Comparison of ENCODE assay signal across 17 cellular contexts in genomic region chr6:31138982-31139381, GRCh38. TPM values are rescaled to one million over a fixed set of nuclear protein-coding genes. Genes with fewer than 3 reads are reported as not detected.
DNase-seq lines count a peak whose midpoint lies in the region; ATAC-seq, FAIRE-seq and TF ChIP-seq lines count a peak whose summit lies in the region.
"Had no signal": no experiment of that assay in that cellular context is flagged by ENCODE, and none has a peak within 500 bp of the region (broad histone marks: within the 10 kb centered on the region; RNA-seq: fewer than 3 reads in every experiment).

Gene PSORS1C2 (minus strand): TSS chr6:31139066. CDS start chr6:31139026, 40 bp downstream.

- H3K36me3 Mint-ChIP-seq in immature natural killer cell = peaks cover 0 to 4% (median 0%) of the 10 kb centered on the region in 3 donors
- H3K36me3 Mint-ChIP-seq in activated CD4-positive, alpha-beta T cell treated with anti-CD3 and anti-CD28 coated beads, Interleukin-2, amount 10 ng/mL, durations not matched to agents 7 days and 5 days (ENCODE audit: low read depth) = no peaks in the 10 kb centered on the region

- peak within 1 kb of the TSS; percentile 72 for H3K9ac ChIP-seq in adipocyte (ENCODE audit: low read length)

- no peak for TF ChIP-seq EP300 in A549 (IDR thresholded peaks at IDR 0.05)

- peak within 1 kb of the TSS in 1 of 6 donors; percentile 88 for H3K27ac Mint-ChIP-seq in immature natural killer cell
- no peak within 1 kb of the TSS for H3K27ac Mint-ChIP-seq in activated CD4-positive, alpha-beta T cell treated with anti-CD3 and anti-CD28 coated beads, Interleukin-2, amount 10 ng/mL, durations not matched to agents 7 days and 5 days
- H3K27ac Mint-ChIP-seq: progenitor cell of endocrine pancreas had no signal

- CTCF ChIA-PET in A549 (lab: Yijun Ruan, JAX) = interaction anchor here (0.6 to 5.1 kb wide), 10 partner anchors 8 to 411 kb away, joined by 3 to 70 read pairs (median 6); partner anchors contain the start of gene TCF19
- CTCF ChIA-PET in activated CD4-positive, alpha-beta T cell treated with anti-CD3 and anti-CD28 coated beads, Interleukin-2, amount 10 ng/mL, durations not matched to agents 7 days and 5 days (lab: Charles Lee) = interaction anchor here (0.8 to 1.9 kb wide), 7 partner anchors 14 to 228 kb away, joined by 3 to 7 read pairs (median 3); no protein-coding TSS in a partner anchor

- peaks cover 10% of the 10 kb centered on the region; the same call in 2 of the 3 replicates for H3K4me1 ChIP-seq in A549
- H3K4me1 ChIP-seq in adipocyte (ENCODE audit: control insufficient read depth, insufficient read depth, low read length) = peaks cover 12% of the 10 kb centered on the region
- H3K4me1 ChIP-seq in pancreas = no peaks in the 10 kb centered on the region

- FAIRE-seq in A549 (lab: Jason Lieb, UNC) = no peak
- no peak for FAIRE-seq in pancreas (lab: Jason Lieb, UNC)

- H3K4me3 ChIP-seq in A549 = no peak within 1 kb of the TSS
- no peak within 1 kb of the TSS for H3K4me3 ChIP-seq in adipocyte (ENCODE audit: low read length)
- H3K4me3 ChIP-seq in pancreas = no peak within 1 kb of the TSS

- TF ChIP-seq POLR2A in A549 (IDR thresholded peaks at IDR 0.05; ENCODE audit: low read length) = no peak

- H3K4me2 ChIP-seq in A549 = peak within 1 kb of the TSS; percentile 63

- H3K27ac ChIP-seq in A549 (peak within 1 kb of the TSS; percentile 32 to 76; a peak in 4 of 6 replicates), pancreas (no peak within 1 kb of the TSS)

- TF ChIP-seq CTCF in A549 (IDR thresholded peaks at IDR 0.05) (no peak), pancreas (IDR thresholded peaks at IDR 0.05) (no peak)

- peaks cover 6 to 7% of the 10 kb centered on the region in 2 donors for H3K4me1 Mint-ChIP-seq in immature natural killer cell
- H3K4me1 Mint-ChIP-seq in activated CD4-positive, alpha-beta T cell treated with anti-CD3 and anti-CD28 coated beads, Interleukin-2, amount 10 ng/mL, durations not matched to agents 7 days and 5 days = peaks cover 6% of the 10 kb centered on the region

- WGBS in A549 (ENCODE audit: missing lambda C conversion rate) = 86% methylated on average over 4 of the region's 4 CpGs
- WGBS in pancreas, 2 donors = 77% methylated on average over 4 of the region's 4 CpGs

- TF ChIP-seq RAD21 in A549 (conservative IDR thresholded peaks at IDR 0.05 in 1 of 2, IDR thresholded peaks at IDR 0.05 in 1 of 2) = no peak

- peak within 1 kb of the TSS in 3 of 5 donors; percentile 77 to 92 (median 78) for H3K4me3 Mint-ChIP-seq in immature natural killer cell
- no peak within 1 kb of the TSS for H3K4me3 Mint-ChIP-seq in activated CD4-positive, alpha-beta T cell treated with anti-CD3 and anti-CD28 coated beads, Interleukin-2, amount 10 ng/mL, durations not matched to agents 7 days and 5 days

- H3K27me3 Mint-ChIP-seq in immature natural killer cell (ENCODE audit: low read depth in 3 of 3) = no peaks in the 10 kb centered on the region
- H3K27me3 Mint-ChIP-seq in activated CD4-positive, alpha-beta T cell treated with anti-CD3 and anti-CD28 coated beads, Interleukin-2, amount 10 ng/mL, durations not matched to agents 7 days and 5 days = no peaks in the 10 kb centered on the region

- H3K9me3 ChIP-seq in A549 (no peaks in the 10 kb centered on the region), adipocyte (ENCODE audit: control insufficient read depth, low read length) (no peaks in the 10 kb centered on the region), pancreas (no peaks in the 10 kb centered on the region)

- no peak for ATAC-seq in A549
- ATAC-seq in pancreas = no peak
- ATAC-seq in GM18520 (IDR thresholded peaks at IDR 0.05; ENCODE audit: unreplicated experiment) = no peak

- H3K9me3 Mint-ChIP-seq in immature natural killer cell = no peaks in the 10 kb centered on the region
- H3K9me3 Mint-ChIP-seq in activated CD4-positive, alpha-beta T cell treated with anti-CD3 and anti-CD28 coated beads, Interleukin-2, amount 10 ng/mL, durations not matched to agents 7 days and 5 days = no peaks in the 10 kb centered on the region

- intact Hi-C loops in pancreas (cut with DNase I) = loop anchor here in 2 of 3 donors (2.0 to 5.0 kb wide), 2 partner anchors 54 to 238 kb away; no protein-coding TSS in a partner anchor

- H3K27me3 ChIP-seq in adipocyte (replicated peaks; ENCODE audit: control insufficient read depth, insufficient read depth, low read length) = peaks cover 3% of the 10 kb centered on the region
- H3K27me3 ChIP-seq in pancreas = no peaks in the 10 kb centered on the region

- POLR2A ChIA-PET in A549 (lab: Yijun Ruan, JAX) = no interaction called here
- POLR2A ChIA-PET in activated CD4-positive, alpha-beta T cell treated with anti-CD3 and anti-CD28 coated beads, Interleukin-2, amount 10 ng/mL, durations not matched to agents 7 days and 5 days (lab: Charles Lee) = no interaction called here

- H3K36me3 ChIP-seq in adipocyte (ENCODE audit: control insufficient read depth, insufficient read depth, low read length, severe bottlenecking) = no peaks in the 10 kb centered on the region
- no peaks in the 10 kb centered on the region for H3K36me3 ChIP-seq in pancreas

- DNase-seq in A549 (ENCODE audit: low read depth in 1 of 2, low spot score in 1 of 2) = no peak
- DNase-seq in HPDE6-E6E7 (ENCODE audit: extremely low spot score) = peak; percentile 36
- DNase-seq in adipocyte (ENCODE audit: low read depth) = no peak
- no peak for DNase-seq in immature natural killer cell
- no peak for DNase-seq in pancreas
- no peak for DNase-seq in mesenteric fat pad (ENCODE audit: low spot score)
- no peak for DNase-seq in activated CD4-positive, alpha-beta T cell treated with anti-CD3 and anti-CD28 coated beads, Interleukin-2, amount 10 ng/mL, durations not matched to agents 7 days and 5 days
- DNase-seq: activated T-cell treated with anti-CD3 and anti-CD28 coated beads for 4 hours; amygdala; cortex of kidney; DMS 273 treated with DMSO at 0.1 percent for 48 hours; midbrain; NCI-H1048; stimulated activated CD4-positive, alpha-beta T cell treated with anti-CD3 and anti-CD28 coated beads, Interleukin-15, amount 100 ng/mL, for 24 hours had no signal

TF ChIP-seq in A549, 52 proteins besides CTCF, POLR2A, EP300 and RAD21:
- no peak for TF ChIP-seq JUNB (IDR thresholded peaks at IDR 0.05)
- TF ChIP-seq MYC (IDR thresholded peaks at IDR 0.05; ENCODE audit: borderline replicate concordance, low read length) = no peak
- TF ChIP-seq, protein P1, sequence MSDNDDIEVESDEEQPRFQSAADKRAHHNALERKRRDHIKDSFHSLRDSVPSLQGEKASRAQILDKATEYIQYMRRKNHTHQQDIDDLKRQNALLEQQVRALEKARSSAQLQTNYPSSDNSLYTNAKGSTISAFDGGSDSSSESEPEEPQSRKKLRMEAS (IDR thresholded peaks at IDR 0.05) = no peak
- no peak for TF ChIP-seq ELK1 (IDR thresholded peaks at IDR 0.05; ENCODE audit: low read depth, low read length)

RNA-seq across cellular contexts. Expression of gene PSORS1C2, which starts in this region (rescaled TPM):
- polyA plus RNA-seq in A549 (2011; rRNA removed) = not detected in 2 replicates
- polyA plus RNA-seq in A549 (2012; cell fraction: cytosol; rRNA removed) = not detected in 2 replicates
- 0.05 TPM in 1 of 2 replicates, not detected in the other for polyA plus RNA-seq in A549 (2012; cell fraction: nucleus; rRNA removed)
- polyA plus RNA-seq in A549 (2017; fragmentation: RNase III; extraction: RNeasy Plus Mini Kit Qiagen cat#74134 plus additional on column Dnase treatment) = 0.08 TPM in 1 of 3 replicates, not detected in the others
- polyA minus RNA-seq in A549 (2011; rRNA and poly(A)+ RNA removed) = not detected in 2 replicates
- polyA plus RNA-seq in immature natural killer cell = not detected
- total RNA-seq in pancreas = not detected
- polyA plus RNA-seq in pancreas = not detected
- total RNA-seq in mesenteric fat pad = not detected
- not detected for total RNA-seq in activated CD4-positive, alpha-beta T cell treated with anti-CD3 and anti-CD28 coated beads, Interleukin-2, amount 10 ng/mL, durations not matched to agents 7 days and 5 days
- total RNA-seq: progenitor cell of endocrine pancreas, temporal lobe had no signal

Comparison
In these comparisons a context has a peak if more than half of its experiments do, and no peak if none do; other contexts are left out.
1. H3K27ac ChIP-seq: peak in A549 (2 of 2); none in pancreas (0 of 4).